ENCODE assay signal across 8 cellular contexts in the genomic region with DNA sequence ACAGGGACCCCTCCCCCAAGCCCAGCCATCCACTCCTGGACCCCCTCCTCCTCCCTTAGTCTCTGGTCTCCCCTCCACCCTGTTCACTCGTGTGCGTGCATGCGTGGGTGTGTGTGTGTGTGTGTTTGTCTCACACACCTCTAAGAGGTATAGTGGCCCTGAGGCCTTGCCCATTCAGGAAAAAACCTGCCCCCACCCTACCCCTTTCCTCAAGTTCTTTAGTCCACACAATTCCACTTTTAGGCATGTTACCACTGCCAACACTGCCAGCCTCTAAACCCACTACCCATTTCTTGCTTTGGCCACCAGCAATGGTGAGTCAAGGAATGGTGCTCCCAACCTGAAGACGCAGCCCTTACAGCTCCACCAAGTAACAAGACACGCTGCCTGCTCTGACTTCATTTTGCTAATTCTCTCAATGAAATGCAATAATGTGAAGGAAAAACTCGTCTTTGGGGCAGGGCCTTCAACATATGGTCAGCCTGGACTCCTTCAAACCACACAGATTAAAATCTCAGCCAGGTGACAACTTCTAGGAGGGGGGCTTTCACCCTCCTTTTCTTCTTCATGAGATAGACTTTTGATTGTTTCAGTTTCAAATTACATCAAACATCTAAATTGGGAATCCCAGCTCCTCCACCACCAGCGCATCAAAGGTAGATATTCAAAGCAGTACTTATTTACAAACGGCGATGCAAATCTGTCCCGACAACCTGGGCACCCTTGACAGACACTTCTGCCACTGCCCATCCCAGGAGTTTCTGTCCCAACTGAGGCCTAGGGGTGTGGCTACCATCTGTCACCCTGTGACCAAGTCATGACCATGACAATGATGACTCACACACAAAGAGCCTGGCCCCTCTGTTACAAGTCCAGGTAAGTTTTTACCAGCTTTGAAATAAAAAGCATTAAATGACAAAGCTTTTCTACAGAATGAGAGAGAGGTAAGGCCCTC. TPM values are rescaled to one million over a fixed set of nuclear protein-coding genes. Genes with fewer than 3 reads are reported as not detected.
DNase-seq lines count a peak whose midpoint lies in the region; ATAC-seq, FAIRE-seq and TF ChIP-seq lines count a peak whose summit lies in the region.

No MANE protein-coding gene starts in this region.

- peak; percentile 30 for ATAC-seq in CD8-positive, alpha-beta T cell
- peak; percentile 36 for ATAC-seq in HG03139 (IDR thresholded peaks at IDR 0.05; ENCODE audit: unreplicated experiment)

- peaks cover 27% of the 10 kb centered on the region for H3K36me3 Mint-ChIP-seq in CD8-positive, alpha-beta T cell
- peaks cover 6% of the 10 kb centered on the region for H3K36me3 Mint-ChIP-seq in activated naive CD4-positive, alpha-beta T cell treated with anti-CD3 and anti-CD28 coated beads, Interleukin-2, amount 50 U/mL, for 24 hours
- no peaks in the 10 kb centered on the region for H3K36me3 Mint-ChIP-seq in MCF 10A (ENCODE audit: insufficient read depth, unreplicated experiment)

- BruUV-seq in MCF 10A (replicated peaks; lab: Mats Ljungman, UMichigan), result no TSS peak

- POLR2A ChIA-PET in CD8-positive, alpha-beta T cell (lab: Charles Lee), result no interaction called here
- POLR2A ChIA-PET in MCF 10A (lab: Yijun Ruan, JAX), result no interaction called here

- H3K4me1 ChIP-seq in CD8-positive, alpha-beta T cell (ENCODE audit: insufficient read depth, low read length), result peaks cover 88% of the 10 kb centered on the region
- peaks cover 9 to 16% of the 10 kb centered on the region in 2 donors for H3K4me1 ChIP-seq in small intestine (ENCODE audit: control insufficient read depth in 2 of 2, insufficient read depth in 1 of 2, low read depth in 1 of 2, low read length in 1 of 2)

- intact Hi-C loops in CD8-positive, alpha-beta T cell (cut with DNase I, micrococcal nuclease), result no loop called here
- intact Hi-C loops in MCF 10A (cut with micrococcal nuclease), result no loop called here

- no peaks in the 10 kb centered on the region for H3K27me3 Mint-ChIP-seq in CD8-positive, alpha-beta T cell (ENCODE audit: low read depth)
- H3K27me3 Mint-ChIP-seq in activated naive CD4-positive, alpha-beta T cell treated with anti-CD3 and anti-CD28 coated beads, Interleukin-2, amount 50 U/mL, for 24 hours, result no peaks in the 10 kb centered on the region
- no peaks in the 10 kb centered on the region for H3K27me3 Mint-ChIP-seq in MCF 10A (ENCODE audit: insufficient read depth, unreplicated experiment)

- no peaks in the 10 kb centered on the region for H3K9me3 ChIP-seq in CD8-positive, alpha-beta T cell (ENCODE audit: low read length)
- no peaks in the 10 kb centered on the region for H3K9me3 ChIP-seq in small intestine (ENCODE audit: control insufficient read depth, low read depth)

- H3K27me3 ChIP-seq in CD8-positive, alpha-beta T cell (ENCODE audit: insufficient read depth, low read length), result no peaks in the 10 kb centered on the region
- no peaks in the 10 kb centered on the region for H3K27me3 ChIP-seq in small intestine (ENCODE audit: control insufficient read depth in 2 of 2, insufficient read depth in 2 of 2, low read length in 2 of 2)

- FAIRE-seq in GM19239 (lab: Jason Lieb, UNC), result peak; percentile 98
- no peak for FAIRE-seq in small intestine (lab: Jason Lieb, UNC)

- H3K4me1 Mint-ChIP-seq in CD8-positive, alpha-beta T cell (ENCODE audit: low read depth), result peaks cover 92% of the 10 kb centered on the region
- peaks cover 87% of the 10 kb centered on the region for H3K4me1 Mint-ChIP-seq in activated naive CD4-positive, alpha-beta T cell treated with anti-CD3 and anti-CD28 coated beads, Interleukin-2, amount 50 U/mL, for 24 hours
- no peaks in the 10 kb centered on the region for H3K4me1 Mint-ChIP-seq in MCF 10A (ENCODE audit: insufficient read depth, unreplicated experiment)

- TF ChIP-seq CTCF in CD8-positive, alpha-beta T cell (IDR thresholded peaks at IDR 0.05), result no peak
- no peak for TF ChIP-seq CTCF in MCF 10A (IDR thresholded peaks at IDR 0.05; ENCODE audit: unreplicated experiment)

- no peak for DNase-seq in CD8-positive, alpha-beta T cell
- DNase-seq in GM19239 (ENCODE audit: insufficient read length, low spot score), result peak; percentile 54
- DNase-seq in small intestine, result peak; percentile 42
- DNase-seq in NCI-H1417 treated with DMSO at 0.1 percent for 48 hours (lab: John Stamatoyannopoulos, UW), result no peak
- DNase-seq in activated effector memory CD4-positive, alpha-beta T cell treated with anti-CD3 and anti-CD28 coated beads, Interleukin-2, amount 50 U/mL, for 16 hours, result no peak
- no peak for DNase-seq in MCF 10A (ENCODE audit: unreplicated experiment)

- no peak overlapping the region for H3K4me3 Mint-ChIP-seq in CD8-positive, alpha-beta T cell
- peak overlapping the region; percentile 8 for H3K4me3 Mint-ChIP-seq in activated naive CD4-positive, alpha-beta T cell treated with anti-CD3 and anti-CD28 coated beads, Interleukin-2, amount 50 U/mL, for 24 hours
- no peak overlapping the region for H3K4me3 Mint-ChIP-seq in MCF 10A (ENCODE audit: unreplicated experiment)

- WGBS in small intestine, 3 donors, result 74 to 79% (median 75%) methylated on average over 9 to 10 of the region's 10 CpGs

- CTCF ChIA-PET in CD8-positive, alpha-beta T cell (lab: Charles Lee), result no interaction called here
- CTCF ChIA-PET in MCF 10A (lab: Yijun Ruan, JAX), result interaction anchor here (0.9 kb wide), 1 partner anchor 295 kb away, joined by 3 read pairs; no protein-coding TSS in a partner anchor

- no peaks in the 10 kb centered on the region for H3K9me3 Mint-ChIP-seq in CD8-positive, alpha-beta T cell
- no peaks in the 10 kb centered on the region for H3K9me3 Mint-ChIP-seq in activated naive CD4-positive, alpha-beta T cell treated with anti-CD3 and anti-CD28 coated beads, Interleukin-2, amount 50 U/mL, for 24 hours
- H3K9me3 Mint-ChIP-seq in MCF 10A (ENCODE audit: unreplicated experiment), result no peaks in the 10 kb centered on the region

- H3K36me3 ChIP-seq in CD8-positive, alpha-beta T cell (ENCODE audit: insufficient read depth, low read length), result no peaks in the 10 kb centered on the region
- peaks cover 0 to 2% of the 10 kb centered on the region in 2 donors for H3K36me3 ChIP-seq in small intestine (ENCODE audit: control insufficient read depth in 2 of 2, insufficient read depth in 2 of 2, low read length in 2 of 2)

- peak overlapping the region; percentile 80 for H3K27ac Mint-ChIP-seq in CD8-positive, alpha-beta T cell
- no peak overlapping the region for H3K27ac Mint-ChIP-seq in activated naive CD4-positive, alpha-beta T cell treated with anti-CD3 and anti-CD28 coated beads, Interleukin-2, amount 50 U/mL, for 24 hours
- H3K27ac Mint-ChIP-seq in MCF 10A (ENCODE audit: low read depth, unreplicated experiment), result no peak overlapping the region

- no peak overlapping the region for H3K27ac ChIP-seq in CD8-positive, alpha-beta T cell (ENCODE audit: low read depth, low read length)
- H3K27ac ChIP-seq in small intestine (ENCODE audit: low read depth in 1 of 2, low read length in 1 of 2), result peak overlapping the region in 1 of 2 donors; percentile 76

- H3K4me3 ChIP-seq in CD8-positive, alpha-beta T cell (ENCODE audit: low read depth, low read length), result no peak overlapping the region
- H3K4me3 ChIP-seq in small intestine (ENCODE audit: low read depth in 1 of 2, low read length in 2 of 2), result no peak overlapping the region

RNA-seq across cellular contexts. Expression of a gene that starts 29.8 kb away (rescaled TPM):
- total RNA-seq in CD8-positive, alpha-beta T cell, result 10 to 100 TPM; 41.5 to 47.7 TPM
- 10 to 100 TPM; 24.2 to 38.7 (median 25.7) TPM for polyA plus RNA-seq in small intestine
- 6.5 and 8.6 TPM in 2 replicates for total RNA-seq in MCF 10A (2022)

Comparison
In these comparisons a context has a peak if more than half of its experiments do, and no peak if none do; other contexts are left out.
1. DNase-seq: peak in GM19239 (single experiment) and small intestine (single experiment); none in CD8-positive, alpha-beta T cell (0 of 7), NCI-H1417 treated with DMSO at 0.1 percent for 48 hours (single experiment), activated effector memory CD4-positive, alpha-beta T cell treated with anti-CD3 and anti-CD28 coated beads, Interleukin-2, amount 50 U/mL, for 16 hours (single experiment) and MCF 10A (single experiment).